44 cellular contexts compared by ENCODE assay signal in genomic region chr10:13262433-13262832, GRCh38. TPM values are rescaled to one million over a fixed set of nuclear protein-coding genes. Genes with fewer than 3 reads are reported as not detected.
"Had no signal": no experiment of that assay in that cellular context is flagged by ENCODE, and none has a peak within 500 bp of the region (broad histone marks: within the 10 kb centered on the region; RNA-seq: fewer than 3 reads in every experiment).

No MANE protein-coding gene starts in this region.

- H3K36me3 ChIP-seq: adrenal gland, ascending aorta, brain microvascular endothelial cell, breast epithelium, cardiac muscle cell had no signal

- H3K9me3 ChIP-seq: adrenal gland, ascending aorta, body of pancreas, breast epithelium had no signal

- ATAC-seq: activated naive CD4-positive, alpha-beta T cell treated with anti-CD3 and anti-CD28 coated beads, Interleukin-2, amount 50 U/mL, for 72 hours; activated naive CD8-positive, alpha-beta T cell treated with anti-CD3 and anti-CD28 coated beads, Interleukin-2, amount 50 U/mL, for 24 hours; activated T-cell treated with anti-CD3 and anti-CD28 coated beads, Interleukin-2, amount 50 U/mL, for 4 hours; activated T-cell treated with anti-CD3 and anti-CD28 coated beads, Interleukin-2, amount 50 U/mL, for 72 hours; activated T-helper 17 cell treated with anti-CD3 and anti-CD28 coated beads, Interleukin-2, amount 50 U/mL, for 72 hours; body of pancreas had no signal

- FAIRE-seq: astrocyte, bronchial epithelial cell had no signal

- H3K36me3 Mint-ChIP-seq: activated naive CD4-positive, alpha-beta T cell treated with anti-CD3 and anti-CD28 coated beads, Interleukin-2, amount 10 ng/mL, durations not matched to agents 7 days and 5 days; activated naive CD8-positive, alpha-beta T cell; activated naive CD8-positive, alpha-beta T cell treated with anti-CD3 and anti-CD28 coated beads for 36 hours; activated naive CD8-positive, alpha-beta T cell treated with anti-CD3 and anti-CD28 coated beads, Interleukin-2, amount 10 ng/mL, durations not matched to agents 7 days and 5 days; brain had no signal

- H3K27me3 ChIP-seq: adrenal gland, ascending aorta, body of pancreas, brain microvascular endothelial cell, cardiac muscle cell had no signal

- DNase-seq: activated effector memory CD4-positive, alpha-beta T cell treated with anti-CD3 and anti-CD28 coated beads, Interleukin-2, amount 50 U/mL, for 16 hours; activated effector memory CD4-positive, alpha-beta T cell treated with Interleukin-2 at 50 U/mL for 16 hours; activated gamma-delta T cell; activated gamma-delta T cell treated with Interleukin-2 at 50 U/mL for 16 hours; activated naive CD4-positive, alpha-beta T cell; activated naive CD4-positive, alpha-beta T cell treated with anti-CD3 and anti-CD28 coated beads for 36 hours; activated naive CD4-positive, alpha-beta T cell treated with anti-CD3 and anti-CD28 coated beads, Interleukin-2, amount 10 ng/mL, durations not matched to agents 7 days and 5 days; activated naive CD4-positive, alpha-beta T cell treated with anti-CD3 and anti-CD28 coated beads, Interleukin-2, amount 50 U/mL, for 16 hours; activated naive CD4-positive, alpha-beta T cell treated with Interleukin-2 at 50 U/mL for 16 hours; activated naive CD8-positive, alpha-beta T cell treated with anti-CD3 and anti-CD28 coated beads for 36 hours; activated naive CD8-positive, alpha-beta T cell treated with anti-CD3 and anti-CD28 coated beads, Interleukin-2, amount 10 ng/mL, durations not matched to agents 7 days and 5 days; activated naive CD8-positive, alpha-beta T cell treated with anti-CD3 and anti-CD28 coated beads, Interleukin-2, amount 50 U/mL, for 24 hours; activated T-cell treated with anti-CD3 and anti-CD28 coated beads, Interleukin-2, amount 50 U/mL, for 1 hour; activated T-cell treated with anti-CD3 and anti-CD28 coated beads, Interleukin-2, amount 50 U/mL, for 24 hours; activated T-cell treated with anti-CD3 and anti-CD28 coated beads, Interleukin-2, amount 50 U/mL, for 4 hours; activated T-cell treated with anti-CD3 and anti-CD28 coated beads, Interleukin-2, amount 50 U/mL, for 48 hours; activated T-cell treated with anti-CD3 and anti-CD28 coated beads, Interleukin-2, amount 50 U/mL, for 72 hours; adrenal gland; amniotic stem cell; amygdala; anterior cingulate cortex; aorta; body of pancreas; brain microvascular endothelial cell; caudate nucleus; central memory CD4-positive, alpha-beta T cell; cerebellar nuclear complex had no signal

- H3K27ac ChIP-seq: adrenal gland, ascending aorta, body of pancreas, brain microvascular endothelial cell, breast epithelium, cardiac muscle cell had no signal

- H3K4me3 ChIP-seq: adrenal gland, ascending aorta, body of pancreas, breast epithelium, cardiac muscle cell had no signal

- H3K4me3 Mint-ChIP-seq: activated naive CD4-positive, alpha-beta T cell treated with anti-CD3 and anti-CD28 coated beads for 36 hours; activated naive CD4-positive, alpha-beta T cell treated with anti-CD3 and anti-CD28 coated beads, Interleukin-2, amount 10 ng/mL, durations not matched to agents 7 days and 5 days; activated naive CD4-positive, alpha-beta T cell treated with anti-CD3 and anti-CD28 coated beads, Interleukin-2, amount 50 U/mL, for 24 hours; activated naive CD8-positive, alpha-beta T cell; activated naive CD8-positive, alpha-beta T cell treated with anti-CD3 and anti-CD28 coated beads for 36 hours; activated naive CD8-positive, alpha-beta T cell treated with anti-CD3 and anti-CD28 coated beads, Interleukin-2, amount 10 ng/mL, durations not matched to agents 7 days and 5 days; activated naive CD8-positive, alpha-beta T cell treated with anti-CD3 and anti-CD28 coated beads, Interleukin-2, amount 50 U/mL, for 24 hours; activated T-cell treated with anti-CD3 and anti-CD28 coated beads, Interleukin-2, amount 50 U/mL, for 24 hours; activated T-cell treated with anti-CD3 and anti-CD28 coated beads, Interleukin-2, amount 50 U/mL, for 4 hours; activated T-cell treated with anti-CD3 and anti-CD28 coated beads, Interleukin-2, amount 50 U/mL, for 72 hours; activated T-helper 1 cell treated with anti-CD3 and anti-CD28 coated beads, Interleukin-12 subunit alpha, Interleukin-12 subunit beta, Interleukin-2, Interleukin-4 antibody, amounts not matched to agents 30 ng/mL and 10 ng/mL and 1 ng/mL, durations not matched to agents 14 hours and 24 hours and 36 hours; activated T-helper 17 cell treated with anti-CD3 and anti-CD28 coated beads, Interleukin-2, amount 50 U/mL, for 72 hours; brain; central memory CD8-positive, alpha-beta T cell had no signal

- H3K9me3 Mint-ChIP-seq: activated naive CD4-positive, alpha-beta T cell treated with anti-CD3 and anti-CD28 coated beads, Interleukin-2, amount 10 ng/mL, durations not matched to agents 7 days and 5 days; activated naive CD4-positive, alpha-beta T cell treated with anti-CD3 and anti-CD28 coated beads, Interleukin-2, amount 50 U/mL, for 24 hours; activated naive CD8-positive, alpha-beta T cell treated with anti-CD3 and anti-CD28 coated beads for 36 hours; activated naive CD8-positive, alpha-beta T cell treated with anti-CD3 and anti-CD28 coated beads, Interleukin-2, amount 50 U/mL, for 24 hours; activated T-cell treated with anti-CD3 and anti-CD28 coated beads, Interleukin-2, amount 50 U/mL, for 24 hours; activated T-helper 1 cell treated with anti-CD3 and anti-CD28 coated beads, Interleukin-12 subunit alpha, Interleukin-12 subunit beta, Interleukin-2, Interleukin-4 antibody, amounts not matched to agents 30 ng/mL and 10 ng/mL and 1 ng/mL, durations not matched to agents 14 hours and 24 hours and 36 hours; activated T-helper 17 cell treated with anti-CD3 and anti-CD28 coated beads, Interleukin-2, amount 50 U/mL, for 72 hours; central memory CD8-positive, alpha-beta T cell had no signal

- H3K4me1 Mint-ChIP-seq: activated naive CD8-positive, alpha-beta T cell treated with anti-CD3 and anti-CD28 coated beads for 36 hours; activated naive CD8-positive, alpha-beta T cell treated with anti-CD3 and anti-CD28 coated beads, Interleukin-2, amount 50 U/mL, for 24 hours; activated T-helper 17 cell treated with anti-CD3 and anti-CD28 coated beads, Interleukin-2, amount 50 U/mL, for 72 hours; brain; central memory CD8-positive, alpha-beta T cell had no signal

- H3K27ac Mint-ChIP-seq: activated naive CD4-positive, alpha-beta T cell treated with anti-CD3 and anti-CD28 coated beads for 36 hours; activated naive CD4-positive, alpha-beta T cell treated with anti-CD3 and anti-CD28 coated beads, Interleukin-2, amount 10 ng/mL, durations not matched to agents 7 days and 5 days; activated naive CD4-positive, alpha-beta T cell treated with anti-CD3 and anti-CD28 coated beads, Interleukin-2, amount 50 U/mL, for 24 hours; activated naive CD4-positive, alpha-beta T cell treated with anti-CD3 and anti-CD28 coated beads, Interleukin-2, amount 50 U/mL, for 72 hours; activated naive CD8-positive, alpha-beta T cell; activated naive CD8-positive, alpha-beta T cell treated with anti-CD3 and anti-CD28 coated beads for 36 hours; activated naive CD8-positive, alpha-beta T cell treated with anti-CD3 and anti-CD28 coated beads, Interleukin-2, amount 10 ng/mL, durations not matched to agents 7 days and 5 days; activated naive CD8-positive, alpha-beta T cell treated with anti-CD3 and anti-CD28 coated beads, Interleukin-2, amount 50 U/mL, for 24 hours; activated T-cell treated with anti-CD3 and anti-CD28 coated beads, Interleukin-2, amount 50 U/mL, for 24 hours; activated T-cell treated with anti-CD3 and anti-CD28 coated beads, Interleukin-2, amount 50 U/mL, for 72 hours; activated T-helper 1 cell treated with anti-CD3 and anti-CD28 coated beads, Interleukin-12 subunit alpha, Interleukin-12 subunit beta, Interleukin-2, Interleukin-4 antibody, amounts not matched to agents 30 ng/mL and 10 ng/mL and 1 ng/mL, durations not matched to agents 14 hours and 24 hours and 36 hours; activated T-helper 17 cell treated with anti-CD3 and anti-CD28 coated beads, Interleukin-2, amount 50 U/mL, for 72 hours; activated T-helper 2 cell treated with anti-CD3 and anti-CD28 coated beads, Interferon-gamma antibody, Interleukin-2, Interleukin-4, amounts not matched to agents 10 μg/mL and 5 μg/mL and 100 μg/mL, durations not matched to agents 14 hours and 24 hours and 36 hours; brain had no signal

- H3K4me1 ChIP-seq: adrenal gland, ascending aorta, body of pancreas, breast epithelium had no signal

RNA-seq across cellular contexts. Expression of gene UCMA, which starts 28.3 kb away (rescaled TPM):
- total RNA-seq: activated naive CD4-positive, alpha-beta T cell treated with anti-CD3 and anti-CD28 coated beads for 36 hours; activated naive CD4-positive, alpha-beta T cell treated with anti-CD3 and anti-CD28 coated beads, Interleukin-2, amount 50 U/mL, for 72 hours; activated naive CD8-positive, alpha-beta T cell treated with anti-CD3 and anti-CD28 coated beads for 36 hours; activated naive CD8-positive, alpha-beta T cell treated with anti-CD3 and anti-CD28 coated beads, Interleukin-2, amount 10 ng/mL, durations not matched to agents 7 days and 5 days; activated T-cell treated with anti-CD3 and anti-CD28 coated beads, Interleukin-2, amount 50 U/mL, for 4 hours; activated T-cell treated with anti-CD3 and anti-CD28 coated beads, Interleukin-2, amount 50 U/mL, for 72 hours; activated T-helper 1 cell treated with anti-CD3 and anti-CD28 coated beads, Interleukin-12 subunit alpha, Interleukin-12 subunit beta, Interleukin-2, Interleukin-4 antibody, amounts not matched to agents 30 ng/mL and 10 ng/mL and 1 ng/mL, durations not matched to agents 14 hours and 24 hours and 36 hours; activated T-helper 17 cell treated with anti-CD3 and anti-CD28 coated beads, Interleukin-2, amount 50 U/mL, for 72 hours; activated T-helper 2 cell treated with anti-CD3 and anti-CD28 coated beads, Interferon-gamma antibody, Interleukin-2, Interleukin-4, amounts not matched to agents 10 μg/mL and 5 μg/mL and 100 μg/mL, durations not matched to agents 14 hours and 24 hours and 36 hours; adrenal gland; aorta; ascending aorta; astrocyte; body of pancreas; breast epithelium; bronchial epithelial cell; cardiac muscle cell; cardiac septum; cerebellum; chondrocyte had no signal
- polyA plus RNA-seq: adipose tissue, adrenal gland, aorta, cardiac muscle cell had no signal
